ENCODE assay signal across 8 cellular contexts in the genomic region with DNA sequence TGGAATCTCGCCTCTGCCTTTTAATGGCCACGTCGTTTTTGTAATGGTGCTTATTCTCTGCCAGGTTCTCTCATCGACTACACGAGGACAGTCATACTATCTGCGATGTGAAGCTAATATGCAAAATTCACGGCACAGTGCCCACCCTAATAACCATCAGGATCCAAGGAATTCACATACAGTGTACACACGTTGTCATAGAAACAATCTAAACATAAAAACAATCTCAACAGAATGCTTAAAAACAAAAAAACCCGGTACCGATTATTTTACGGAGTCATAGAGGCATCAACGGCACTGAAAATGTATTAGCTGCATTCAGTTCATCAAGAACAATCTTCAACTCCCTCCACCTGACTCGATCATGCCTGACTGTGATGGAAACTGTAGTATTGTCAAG. TPM values are rescaled to one million over a fixed set of nuclear protein-coding genes. Genes with fewer than 3 reads are reported as not detected.
A peak's percentile ranks its signal among the peaks of the same experiment; 100 is the strongest.
DNase-seq lines count a peak whose midpoint lies in the region; ATAC-seq, FAIRE-seq and TF ChIP-seq lines count a peak whose summit lies in the region.

No MANE protein-coding gene starts in this region.

- peaks cover 3% of the 10 kb centered on the region for H3K36me3 Mint-ChIP-seq in neural crest cell (ENCODE audit: low read depth)

- H3K27ac Mint-ChIP-seq in neural crest cell (ENCODE audit: unreplicated experiment) = peak overlapping the region; percentile 99

- peaks cover 25% of the 10 kb centered on the region for H3K27me3 Mint-ChIP-seq in neural crest cell (ENCODE audit: low read depth)

- FAIRE-seq in RCC 7860 (lab: Jason Lieb, UNC) = no peak

- DNase-seq in GM04503 (ENCODE audit: low read depth) = peak; percentile 24
- peak; percentile 31 for DNase-seq in HEK293T (ENCODE audit: extremely low spot score)
- peak; percentile 20 for DNase-seq in RCC 7860 (ENCODE audit: low spot score)
- no peak for DNase-seq in epithelial cell of prostate (ENCODE audit: low read depth, low spot score)
- DNase-seq in neural crest cell (ENCODE audit: low read depth, low spot score) = no peak
- DNase-seq in GM10248 (ENCODE audit: extremely low spot score) = no peak
- no peak for DNase-seq in stimulated activated CD4-positive, alpha-beta T cell treated with anti-CD3 and anti-CD28 coated beads, Interleukin-4, amount 100 ng/mL, for 24 hours

- H3K4me3 Mint-ChIP-seq in neural crest cell = peak overlapping the region; percentile 100

- peak overlapping the region; percentile 62 for H3K27ac ChIP-seq in epithelial cell of prostate

- H3K4me1 Mint-ChIP-seq in neural crest cell = peaks cover 27% of the 10 kb centered on the region

- ATAC-seq in HG03469 (IDR thresholded peaks at IDR 0.05; ENCODE audit: unreplicated experiment) = no peak

- POLR2A ChIA-PET in HEK293T (lab: Yijun Ruan, JAX) (interaction anchor here (0.6 to 4.5 kb wide), 12 partner anchors 59 to 635 kb away, joined by 3 to 50 read pairs (median 8); a partner anchor contains a TSS), GM10248 (lab: Yijun Ruan, JAX) (interaction anchor here (0.5 kb wide), 1 partner anchor 141 kb away, joined by 6 read pairs; no protein-coding TSS in a partner anchor)

- CTCF ChIA-PET in HEK293T (lab: Yijun Ruan, JAX) = interaction anchor here (0.6 to 2.4 kb wide), 5 partner anchors 58 to 640 kb away, joined by 3 to 19 read pairs (median 3); no protein-coding TSS in a partner anchor
- CTCF ChIA-PET in GM10248 (lab: Yijun Ruan, JAX) = interaction anchor here (0.9 to 7.3 kb wide), 16 partner anchors 9 to 727 kb away, joined by 3 to 118 read pairs (median 4); a partner anchor contains a TSS

- TF ChIP-seq CTCF in neural crest cell (conservative IDR thresholded peaks at IDR 0.05) = no peak
- TF ChIP-seq CTCF in GM10248 (IDR thresholded peaks at IDR 0.05; ENCODE audit: control extremely low read depth, extremely low read depth, low read depth, missing control alignments) = no peak

- peaks cover 6% of the 10 kb centered on the region for H3K9me3 Mint-ChIP-seq in neural crest cell

TF ChIP-seq in HEK293T, 16 proteins besides CTCF, POLR2A, EP300 and RAD21:
- TF ChIP-seq SUZ12 (IDR thresholded peaks at IDR 0.05) (no peak), LEF1 (IDR thresholded peaks at IDR 0.05; ENCODE audit: borderline replicate concordance) (no peak), L3MBTL2 (conservative IDR thresholded peaks at IDR 0.05) (no peak), HDGF (IDR thresholded peaks at IDR 0.05; ENCODE audit: borderline replicate concordance) (no peak), ELF4 (IDR thresholded peaks at IDR 0.05) (no peak), CTBP1 (IDR thresholded peaks at IDR 0.05; ENCODE audit: borderline replicate concordance) (no peak), ZNF384 (IDR thresholded peaks at IDR 0.05) (no peak), FOXA1 (IDR thresholded peaks at IDR 0.05) (no peak), NFRKB (IDR thresholded peaks at IDR 0.05) (no peak), FOXK2 (IDR thresholded peaks at IDR 0.05) (no peak), FOXM1 (IDR thresholded peaks at IDR 0.05; ENCODE audit: borderline replicate concordance) (no peak), BHLHE40 (IDR thresholded peaks at IDR 0.05; ENCODE audit: borderline replicate concordance) (no peak), SP1 (IDR thresholded peaks at IDR 0.05) (no peak), ARNT (IDR thresholded peaks at IDR 0.05) (no peak), TARDBP (IDR thresholded peaks at IDR 0.05) (no peak)
- TF ChIP-seq, protein P1, sequence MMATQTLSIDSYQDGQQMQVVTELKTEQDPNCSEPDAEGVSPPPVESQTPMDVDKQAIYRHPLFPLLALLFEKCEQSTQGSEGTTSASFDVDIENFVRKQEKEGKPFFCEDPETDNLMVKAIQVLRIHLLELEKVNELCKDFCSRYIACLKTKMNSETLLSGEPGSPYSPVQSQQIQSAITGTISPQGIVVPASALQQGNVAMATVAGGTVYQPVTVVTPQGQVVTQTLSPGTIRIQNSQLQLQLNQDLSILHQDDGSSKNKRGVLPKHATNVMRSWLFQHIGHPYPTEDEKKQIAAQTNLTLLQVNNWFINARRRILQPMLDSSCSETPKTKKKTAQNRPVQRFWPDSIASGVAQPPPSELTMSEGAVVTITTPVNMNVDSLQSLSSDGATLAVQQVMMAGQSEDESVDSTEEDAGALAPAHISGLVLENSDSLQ (IDR thresholded peaks at IDR 0.05) = no peak
TF ChIP-seq in HEK293T: peak in this region for 0.

RNA-seq across cellular contexts. Expression of a gene that starts 0.7 kb away (rescaled TPM):
- total RNA-seq in neural crest cell = 48.6 and 50.8 TPM in 2 replicates

RNA-seq across cellular contexts. Expression of a gene that starts 59.8 kb away (rescaled TPM):
- 19.7 and 22.1 TPM in 2 replicates for total RNA-seq in neural crest cell

Comparison
In these comparisons a context has a peak if more than half of its experiments do, and no peak if none do; other contexts are left out.
1. DNase-seq: peak in GM04503 (single experiment), HEK293T (single experiment) and RCC 7860 (single experiment); none in epithelial cell of prostate (single experiment), neural crest cell (single experiment), GM10248 (single experiment) and stimulated activated CD4-positive, alpha-beta T cell treated with anti-CD3 and anti-CD28 coated beads, Interleukin-4, amount 100 ng/mL, for 24 hours (single experiment).